Comparison of ENCODE assay signal across 1 cellular context in genomic region chr2:138474093-138474834, GRCh38.
A peak's percentile ranks its signal among the peaks of the same experiment; 100 is the strongest.
TF ChIP-seq lines count a peak whose summit lies in the region.

No MANE protein-coding gene starts in this region.

TF ChIP-seq in K562, 482 proteins besides CTCF, POLR2A, EP300 and RAD21 (continued from another document and continues in another):
- TF ChIP-seq THAP7 (CRISPR knock-in tag; IDR thresholded peaks at IDR 0.05) (no peak), ZNF253 (CRISPR knock-in tag; conservative IDR thresholded peaks at IDR 0.05) (no peak), U2AF1 (optimal IDR thresholded peaks at IDR 0.05; ENCODE audit: low read depth, low read length) (no peak), RBM17 (IDR thresholded peaks at IDR 0.05; ENCODE audit: borderline replicate concordance, low read depth, low read length) (no peak), ZNF277 (CRISPR knock-in tag; IDR thresholded peaks at IDR 0.05; ENCODE audit: borderline replicate concordance) (no peak), RFX5 (IDR thresholded peaks at IDR 0.05; ENCODE audit: low read depth, low read length) (no peak), RFX7 (CRISPR knock-in tag; IDR thresholded peaks at IDR 0.05) (no peak), ZNF24 (IDR thresholded peaks at IDR 0.05) (peak; percentile 50; the same call in 1 of the 2 replicates), EHMT2 (IDR thresholded peaks at IDR 0.05) (no peak), MECOM (CRISPR knock-in tag; IDR thresholded peaks at IDR 0.05) (no peak), STAT5A (IDR thresholded peaks at IDR 0.05; ENCODE audit: borderline replicate concordance, low read length) (peak; percentile 16; the same call in 1 of the 2 replicates), HCFC1 (IDR thresholded peaks at IDR 0.05; ENCODE audit: low read depth, low read length) (no peak), MTA2 (IDR thresholded peaks at IDR 0.05; ENCODE audit: low read depth) (peak; percentile 33; the same call in 1 of the 2 replicates), GATAD2B (IDR thresholded peaks at IDR 0.05; ENCODE audit: borderline replicate concordance) (0 out of 2 replicates have a peak, but pooled peaks have one; percentile 45), POLR2H (tag; IDR thresholded peaks at IDR 0.05; ENCODE audit: low read depth) (no peak), ADNP (tag; IDR thresholded peaks at IDR 0.05) (no peak), TRIM28 (IDR thresholded peaks at IDR 0.05) (no peak), CBX8 (IDR thresholded peaks at IDR 0.05; ENCODE audit: borderline replicate concordance, extremely low read depth, low read depth, low read length, poor library complexity, severe bottlenecking) (no peak), CHCHD3 (CRISPR knock-in tag; IDR thresholded peaks at IDR 0.05) (no peak), SMARCE1 (IDR thresholded peaks at IDR 0.05) (peak; percentile 55; the same call in 1 of the 2 replicates), YBX1 (IDR thresholded peaks at IDR 0.05) (no peak), CEBPB (tag; IDR thresholded peaks at IDR 0.05) (no peak), IFI16 (CRISPR knock-in tag; IDR thresholded peaks at IDR 0.05) (no peak), FOS (IDR thresholded peaks at IDR 0.05; ENCODE audit: extremely low read depth, insufficient read length) (no peak), CREB1 (IDR thresholded peaks at IDR 0.05) (no peak), CREB1 (CRISPR knock-in tag; IDR thresholded peaks at IDR 0.05) (no peak), NR2C2 (CRISPR knock-in tag; IDR thresholded peaks at IDR 0.05) (no peak), NR2C2 (tag; IDR thresholded peaks at IDR 0.05) (no peak), CTBP1 (IDR thresholded peaks at IDR 0.05; ENCODE audit: borderline replicate concordance) (no peak), ZNF586 (CRISPR knock-in tag; conservative IDR thresholded peaks at IDR 0.05) (no peak), ZNF436 (CRISPR knock-in tag; IDR thresholded peaks at IDR 0.05) (no peak), MAFK (IDR thresholded peaks at IDR 0.05; ENCODE audit: low read length) (no peak), ZNF695 (CRISPR knock-in tag; IDR thresholded peaks at IDR 0.05) (no peak), FOXP4 (CRISPR knock-in tag; IDR thresholded peaks at IDR 0.05; ENCODE audit: borderline replicate concordance) (no peak), EGR1 (conservative IDR thresholded peaks at IDR 0.05) (0 out of 2 replicates have a peak, but pooled peaks have one; percentile 32), HNRNPH1 (optimal IDR thresholded peaks at IDR 0.05; ENCODE audit: low read depth, low read length) (no peak), JUND (IDR thresholded peaks at IDR 0.05; ENCODE audit: borderline replicate concordance, low read depth, low read length) (no peak), JUND (tag; IDR thresholded peaks at IDR 0.05; ENCODE audit: borderline replicate concordance, low read depth, low read length) (no peak), NFE2L1 (tag; IDR thresholded peaks at IDR 0.05; ENCODE audit: borderline replicate concordance, low read depth) (no peak), CBFA2T3 (IDR thresholded peaks at IDR 0.05) (peak; percentile 84), TAL1 (IDR thresholded peaks at IDR 0.05) (peak; percentile 46; the same call in 1 of the 2 replicates), MXD1 (CRISPR knock-in tag; IDR thresholded peaks at IDR 0.05; ENCODE audit: borderline replicate concordance, poor library complexity, severe bottlenecking) (no peak), HMBOX1 (IDR thresholded peaks at IDR 0.05) (no peak), ZNF133 (CRISPR knock-in tag; IDR thresholded peaks at IDR 0.05) (no peak), HOXB6 (CRISPR knock-in tag; IDR thresholded peaks at IDR 0.05; ENCODE audit: borderline replicate concordance) (no peak), ZBTB12 (CRISPR knock-in tag; IDR thresholded peaks at IDR 0.05) (no peak), ZNF507 (tag; conservative IDR thresholded peaks at IDR 0.05) (no peak), RBM34 (IDR thresholded peaks at IDR 0.05; ENCODE audit: borderline replicate concordance, insufficient read depth, low read length) (no peak), TEAD1 (CRISPR knock-in tag; IDR thresholded peaks at IDR 0.05) (no peak), ATF7 (IDR thresholded peaks at IDR 0.05) (no peak), NCOA6 (IDR thresholded peaks at IDR 0.05) (no peak)
- TF ChIP-seq, protein P1, sequence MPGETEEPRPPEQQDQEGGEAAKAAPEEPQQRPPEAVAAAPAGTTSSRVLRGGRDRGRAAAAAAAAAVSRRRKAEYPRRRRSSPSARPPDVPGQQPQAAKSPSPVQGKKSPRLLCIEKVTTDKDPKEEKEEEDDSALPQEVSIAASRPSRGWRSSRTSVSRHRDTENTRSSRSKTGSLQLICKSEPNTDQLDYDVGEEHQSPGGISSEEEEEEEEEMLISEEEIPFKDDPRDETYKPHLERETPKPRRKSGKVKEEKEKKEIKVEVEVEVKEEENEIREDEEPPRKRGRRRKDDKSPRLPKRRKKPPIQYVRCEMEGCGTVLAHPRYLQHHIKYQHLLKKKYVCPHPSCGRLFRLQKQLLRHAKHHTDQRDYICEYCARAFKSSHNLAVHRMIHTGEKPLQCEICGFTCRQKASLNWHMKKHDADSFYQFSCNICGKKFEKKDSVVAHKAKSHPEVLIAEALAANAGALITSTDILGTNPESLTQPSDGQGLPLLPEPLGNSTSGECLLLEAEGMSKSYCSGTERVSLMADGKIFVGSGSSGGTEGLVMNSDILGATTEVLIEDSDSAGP (CRISPR knock-in tag; IDR thresholded peaks at IDR 0.05): no peak
- TF ChIP-seq, protein P2, sequence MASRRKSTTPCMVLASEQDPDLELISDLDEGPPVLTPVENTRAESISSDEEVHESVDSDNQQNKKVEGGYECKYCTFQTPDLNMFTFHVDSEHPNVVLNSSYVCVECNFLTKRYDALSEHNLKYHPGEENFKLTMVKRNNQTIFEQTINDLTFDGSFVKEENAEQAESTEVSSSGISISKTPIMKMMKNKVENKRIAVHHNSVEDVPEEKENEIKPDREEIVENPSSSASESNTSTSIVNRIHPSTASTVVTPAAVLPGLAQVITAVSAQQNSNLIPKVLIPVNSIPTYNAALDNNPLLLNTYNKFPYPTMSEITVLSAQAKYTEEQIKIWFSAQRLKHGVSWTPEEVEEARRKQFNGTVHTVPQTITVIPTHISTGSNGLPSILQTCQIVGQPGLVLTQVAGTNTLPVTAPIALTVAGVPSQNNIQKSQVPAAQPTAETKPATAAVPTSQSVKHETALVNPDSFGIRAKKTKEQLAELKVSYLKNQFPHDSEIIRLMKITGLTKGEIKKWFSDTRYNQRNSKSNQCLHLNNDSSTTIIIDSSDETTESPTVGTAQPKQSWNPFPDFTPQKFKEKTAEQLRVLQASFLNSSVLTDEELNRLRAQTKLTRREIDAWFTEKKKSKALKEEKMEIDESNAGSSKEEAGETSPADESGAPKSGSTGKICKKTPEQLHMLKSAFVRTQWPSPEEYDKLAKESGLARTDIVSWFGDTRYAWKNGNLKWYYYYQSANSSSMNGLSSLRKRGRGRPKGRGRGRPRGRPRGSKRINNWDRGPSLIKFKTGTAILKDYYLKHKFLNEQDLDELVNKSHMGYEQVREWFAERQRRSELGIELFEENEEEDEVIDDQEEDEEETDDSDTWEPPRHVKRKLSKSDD (conservative IDR thresholded peaks at IDR 0.05; ENCODE audit: low read length): no peak
- TF ChIP-seq, protein P3, sequence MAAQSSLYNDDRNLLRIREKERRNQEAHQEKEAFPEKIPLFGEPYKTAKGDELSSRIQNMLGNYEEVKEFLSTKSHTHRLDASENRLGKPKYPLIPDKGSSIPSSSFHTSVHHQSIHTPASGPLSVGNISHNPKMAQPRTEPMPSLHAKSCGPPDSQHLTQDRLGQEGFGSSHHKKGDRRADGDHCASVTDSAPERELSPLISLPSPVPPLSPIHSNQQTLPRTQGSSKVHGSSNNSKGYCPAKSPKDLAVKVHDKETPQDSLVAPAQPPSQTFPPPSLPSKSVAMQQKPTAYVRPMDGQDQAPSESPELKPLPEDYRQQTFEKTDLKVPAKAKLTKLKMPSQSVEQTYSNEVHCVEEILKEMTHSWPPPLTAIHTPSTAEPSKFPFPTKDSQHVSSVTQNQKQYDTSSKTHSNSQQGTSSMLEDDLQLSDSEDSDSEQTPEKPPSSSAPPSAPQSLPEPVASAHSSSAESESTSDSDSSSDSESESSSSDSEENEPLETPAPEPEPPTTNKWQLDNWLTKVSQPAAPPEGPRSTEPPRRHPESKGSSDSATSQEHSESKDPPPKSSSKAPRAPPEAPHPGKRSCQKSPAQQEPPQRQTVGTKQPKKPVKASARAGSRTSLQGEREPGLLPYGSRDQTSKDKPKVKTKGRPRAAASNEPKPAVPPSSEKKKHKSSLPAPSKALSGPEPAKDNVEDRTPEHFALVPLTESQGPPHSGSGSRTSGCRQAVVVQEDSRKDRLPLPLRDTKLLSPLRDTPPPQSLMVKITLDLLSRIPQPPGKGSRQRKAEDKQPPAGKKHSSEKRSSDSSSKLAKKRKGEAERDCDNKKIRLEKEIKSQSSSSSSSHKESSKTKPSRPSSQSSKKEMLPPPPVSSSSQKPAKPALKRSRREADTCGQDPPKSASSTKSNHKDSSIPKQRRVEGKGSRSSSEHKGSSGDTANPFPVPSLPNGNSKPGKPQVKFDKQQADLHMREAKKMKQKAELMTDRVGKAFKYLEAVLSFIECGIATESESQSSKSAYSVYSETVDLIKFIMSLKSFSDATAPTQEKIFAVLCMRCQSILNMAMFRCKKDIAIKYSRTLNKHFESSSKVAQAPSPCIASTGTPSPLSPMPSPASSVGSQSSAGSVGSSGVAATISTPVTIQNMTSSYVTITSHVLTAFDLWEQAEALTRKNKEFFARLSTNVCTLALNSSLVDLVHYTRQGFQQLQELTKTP (IDR thresholded peaks at IDR 0.05; ENCODE audit: low read depth in 1 of 2, partially characterized antibody in 2 of 2): no peak
- TF ChIP-seq, protein P4, sequence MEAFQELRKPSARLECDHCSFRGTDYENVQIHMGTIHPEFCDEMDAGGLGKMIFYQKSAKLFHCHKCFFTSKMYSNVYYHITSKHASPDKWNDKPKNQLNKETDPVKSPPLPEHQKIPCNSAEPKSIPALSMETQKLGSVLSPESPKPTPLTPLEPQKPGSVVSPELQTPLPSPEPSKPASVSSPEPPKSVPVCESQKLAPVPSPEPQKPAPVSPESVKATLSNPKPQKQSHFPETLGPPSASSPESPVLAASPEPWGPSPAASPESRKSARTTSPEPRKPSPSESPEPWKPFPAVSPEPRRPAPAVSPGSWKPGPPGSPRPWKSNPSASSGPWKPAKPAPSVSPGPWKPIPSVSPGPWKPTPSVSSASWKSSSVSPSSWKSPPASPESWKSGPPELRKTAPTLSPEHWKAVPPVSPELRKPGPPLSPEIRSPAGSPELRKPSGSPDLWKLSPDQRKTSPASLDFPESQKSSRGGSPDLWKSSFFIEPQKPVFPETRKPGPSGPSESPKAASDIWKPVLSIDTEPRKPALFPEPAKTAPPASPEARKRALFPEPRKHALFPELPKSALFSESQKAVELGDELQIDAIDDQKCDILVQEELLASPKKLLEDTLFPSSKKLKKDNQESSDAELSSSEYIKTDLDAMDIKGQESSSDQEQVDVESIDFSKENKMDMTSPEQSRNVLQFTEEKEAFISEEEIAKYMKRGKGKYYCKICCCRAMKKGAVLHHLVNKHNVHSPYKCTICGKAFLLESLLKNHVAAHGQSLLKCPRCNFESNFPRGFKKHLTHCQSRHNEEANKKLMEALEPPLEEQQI (IDR thresholded peaks at IDR 0.05): no peak
